Comparison of ENCODE assay signal across 14 cellular contexts in the genomic region with DNA sequence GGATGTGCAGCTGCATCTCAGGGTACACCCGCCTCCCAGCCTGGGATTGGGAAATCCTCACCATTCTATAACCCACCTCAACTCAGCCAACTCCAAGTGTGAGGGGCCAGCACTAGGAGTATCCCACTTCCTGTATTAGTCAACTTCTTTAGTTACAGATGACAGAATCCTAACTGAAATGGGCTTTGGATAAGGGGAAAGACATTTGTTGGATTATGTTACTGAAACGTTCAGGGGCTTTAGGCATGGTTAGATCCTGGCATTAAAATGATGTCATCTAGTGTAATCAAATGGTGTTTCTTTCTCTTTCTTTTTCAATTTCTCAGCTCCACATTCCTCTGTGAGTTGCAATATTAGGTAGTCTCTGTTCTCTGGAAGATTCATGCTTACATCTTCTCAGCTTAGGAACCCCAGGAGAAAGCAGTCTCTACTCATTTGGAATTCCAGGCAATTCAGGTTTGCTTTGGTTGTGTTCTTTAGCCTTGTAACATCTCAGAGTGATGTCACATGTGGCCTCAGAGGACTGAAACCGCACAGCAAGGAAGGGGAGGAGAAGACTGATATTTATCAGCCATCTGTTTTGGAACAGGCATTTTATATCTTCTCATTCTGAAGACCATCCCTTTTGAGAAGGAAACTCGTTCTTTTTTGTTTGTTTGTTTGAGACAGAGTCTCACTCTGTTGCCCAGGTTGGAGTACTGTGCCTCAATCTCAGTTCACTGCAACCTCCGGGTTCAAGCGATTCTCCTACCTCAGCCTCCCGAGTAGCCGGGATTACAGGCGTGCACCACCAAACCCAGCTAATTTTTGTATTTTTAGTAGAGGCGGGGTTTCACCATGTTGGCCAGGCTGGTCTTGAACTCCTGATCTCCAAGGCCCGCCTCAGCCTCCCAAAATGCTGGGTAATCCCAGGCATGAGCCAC. TPM values are rescaled to one million over a fixed set of nuclear protein-coding genes. Genes with fewer than 3 reads are reported as not detected.
DNase-seq lines count a peak whose midpoint lies in the region; ATAC-seq and TF ChIP-seq lines count a peak whose summit lies in the region.
"Had no signal": no experiment of that assay in that cellular context is flagged by ENCODE, and none has a peak within 500 bp of the region (broad histone marks: within the 10 kb centered on the region; RNA-seq: fewer than 3 reads in every experiment).

No MANE protein-coding gene starts in this region.

- peaks cover 21% of the 10 kb centered on the region for H3K4me1 ChIP-seq in skeletal muscle satellite cell (ENCODE audit: control insufficient read depth, insufficient read depth, low read length)
- H3K4me1 ChIP-seq: pancreas had no signal

- peak overlapping the region; percentile 17; the same call in 1 of the 2 replicates for H3K4me3 ChIP-seq in SK-N-MC
- no peak overlapping the region for H3K4me3 ChIP-seq in fibroblast of mammary gland (ENCODE audit: control insufficient read depth, low read depth, low read length)
- H3K4me3 ChIP-seq in skeletal muscle satellite cell (ENCODE audit: low read length), result no peak overlapping the region
- H3K4me3 ChIP-seq: pancreas, Peyer's patch had no signal

- peaks cover 80% of the 10 kb centered on the region for H3K27me3 Mint-ChIP-seq in activated naive CD8-positive, alpha-beta T cell treated with anti-CD3 and anti-CD28 coated beads for 36 hours
- H3K27me3 Mint-ChIP-seq in activated naive CD8-positive, alpha-beta T cell treated with anti-CD3 and anti-CD28 coated beads, Interleukin-2, amount 50 U/mL, for 24 hours, result peaks cover 64% of the 10 kb centered on the region
- H3K27me3 Mint-ChIP-seq in activated CD4-positive, alpha-beta memory T cell treated with anti-CD3 and anti-CD28 coated beads for 36 hours, result peaks cover 48% of the 10 kb centered on the region

- H3K9me3 ChIP-seq in SK-N-MC (ENCODE audit: low read depth, low read length) (no peaks in the 10 kb centered on the region), skeletal muscle satellite cell (replicated peaks; ENCODE audit: low read length) (no peaks in the 10 kb centered on the region)
- H3K9me3 ChIP-seq: pancreas, Peyer's patch had no signal

- peaks cover 9% of the 10 kb centered on the region for H3K27me3 ChIP-seq in skeletal muscle satellite cell (ENCODE audit: control insufficient read depth, insufficient read depth, low read length)
- H3K27me3 ChIP-seq: pancreas, Peyer's patch had no signal

- H3K4me3 Mint-ChIP-seq in activated naive CD8-positive, alpha-beta T cell treated with anti-CD3 and anti-CD28 coated beads for 36 hours, result peak overlapping the region; percentile 4
- H3K4me3 Mint-ChIP-seq in activated naive CD8-positive, alpha-beta T cell treated with anti-CD3 and anti-CD28 coated beads, Interleukin-2, amount 50 U/mL, for 24 hours, result no peak overlapping the region
- H3K4me3 Mint-ChIP-seq in activated CD4-positive, alpha-beta memory T cell treated with anti-CD3 and anti-CD28 coated beads for 36 hours, result no peak overlapping the region
- H3K4me3 Mint-ChIP-seq: activated T-helper 1 cell treated with anti-CD3 and anti-CD28 coated beads, Interleukin-12 subunit alpha, Interleukin-12 subunit beta, Interleukin-2, Interleukin-4 antibody, amounts not matched to agents 30 ng/mL and 10 ng/mL and 1 ng/mL, durations not matched to agents 14 hours and 24 hours and 36 hours had no signal

- CTCF ChIA-PET in activated CD4-positive, alpha-beta memory T cell treated with anti-CD3 and anti-CD28 coated beads for 36 hours (lab: Charles Lee), result interaction anchor here (1.1 to 1.2 kb wide), 2 partner anchors 11 to 135 kb away, joined by 3 to 5 read pairs; no protein-coding TSS in a partner anchor

- ATAC-seq in activated naive CD8-positive, alpha-beta T cell treated with anti-CD3 and anti-CD28 coated beads, Interleukin-2, amount 50 U/mL, for 24 hours, result no peak

- no peak for TF ChIP-seq CTCF in fibroblast of mammary gland (conservative IDR thresholded peaks at IDR 0.05; ENCODE audit: control insufficient read depth, insufficient read depth, low read depth, low read length)

- no peaks in the 10 kb centered on the region for H3K9me3 Mint-ChIP-seq in activated naive CD8-positive, alpha-beta T cell treated with anti-CD3 and anti-CD28 coated beads for 36 hours
- H3K9me3 Mint-ChIP-seq in activated naive CD8-positive, alpha-beta T cell treated with anti-CD3 and anti-CD28 coated beads, Interleukin-2, amount 50 U/mL, for 24 hours, result no peaks in the 10 kb centered on the region
- no peaks in the 10 kb centered on the region for H3K9me3 Mint-ChIP-seq in activated CD4-positive, alpha-beta memory T cell treated with anti-CD3 and anti-CD28 coated beads for 36 hours
- H3K9me3 Mint-ChIP-seq: activated T-helper 1 cell treated with anti-CD3 and anti-CD28 coated beads, Interleukin-12 subunit alpha, Interleukin-12 subunit beta, Interleukin-2, Interleukin-4 antibody, amounts not matched to agents 30 ng/mL and 10 ng/mL and 1 ng/mL, durations not matched to agents 14 hours and 24 hours and 36 hours had no signal

- H3K36me3 ChIP-seq in SK-N-MC (ENCODE audit: insufficient read depth, low read length), result no peaks in the 10 kb centered on the region
- H3K36me3 ChIP-seq in skeletal muscle satellite cell (ENCODE audit: insufficient read depth, low read length), result no peaks in the 10 kb centered on the region
- H3K36me3 ChIP-seq: pancreas, Peyer's patch had no signal

- POLR2A ChIA-PET in activated CD4-positive, alpha-beta memory T cell treated with anti-CD3 and anti-CD28 coated beads for 36 hours (lab: Charles Lee), result no interaction called here

- no peak for DNase-seq in activated naive CD8-positive, alpha-beta T cell treated with anti-CD3 and anti-CD28 coated beads for 36 hours
- no peak for DNase-seq in activated naive CD8-positive, alpha-beta T cell treated with anti-CD3 and anti-CD28 coated beads, Interleukin-2, amount 50 U/mL, for 24 hours
- DNase-seq in SK-N-MC (ENCODE audit: low read depth, low spot score) (peak; percentile 26), fibroblast of mammary gland (ENCODE audit: low read depth) (peak; percentile 59), cerebellar cortex (ENCODE audit: low spot score) (no peak), UCSD-AML1 (lab: John Stamatoyannopoulos, UW; ENCODE audit: unreplicated experiment) (no peak)
- no peak for DNase-seq in activated CD4-positive, alpha-beta memory T cell treated with anti-CD3 and anti-CD28 coated beads for 36 hours
- DNase-seq: foreskin melanocyte, GDM1, pancreas, Peyer's patch had no signal

- no peak overlapping the region for H3K27ac Mint-ChIP-seq in activated naive CD8-positive, alpha-beta T cell treated with anti-CD3 and anti-CD28 coated beads for 36 hours
- no peak overlapping the region for H3K27ac Mint-ChIP-seq in activated naive CD8-positive, alpha-beta T cell treated with anti-CD3 and anti-CD28 coated beads, Interleukin-2, amount 50 U/mL, for 24 hours
- H3K27ac Mint-ChIP-seq in activated CD4-positive, alpha-beta memory T cell treated with anti-CD3 and anti-CD28 coated beads for 36 hours, result no peak overlapping the region
- H3K27ac Mint-ChIP-seq: activated T-helper 1 cell treated with anti-CD3 and anti-CD28 coated beads, Interleukin-12 subunit alpha, Interleukin-12 subunit beta, Interleukin-2, Interleukin-4 antibody, amounts not matched to agents 30 ng/mL and 10 ng/mL and 1 ng/mL, durations not matched to agents 14 hours and 24 hours and 36 hours had no signal

- H3K4me2 ChIP-seq in skeletal muscle satellite cell (ENCODE audit: low read length), result peak overlapping the region; percentile 51

- H3K9ac ChIP-seq in SK-N-MC (ENCODE audit: insufficient read length) (peak overlapping the region; percentile 28), skeletal muscle satellite cell (ENCODE audit: low read depth, low read length) (no peak overlapping the region)

- H3K27ac ChIP-seq in SK-N-MC, result peak overlapping the region; percentile 72
- H3K27ac ChIP-seq: pancreas, Peyer's patch had no signal

- H3K4me1 Mint-ChIP-seq in activated naive CD8-positive, alpha-beta T cell treated with anti-CD3 and anti-CD28 coated beads for 36 hours, result peaks cover 20% of the 10 kb centered on the region
- H3K4me1 Mint-ChIP-seq in activated naive CD8-positive, alpha-beta T cell treated with anti-CD3 and anti-CD28 coated beads, Interleukin-2, amount 50 U/mL, for 24 hours, result peaks cover 11% of the 10 kb centered on the region
- H3K4me1 Mint-ChIP-seq in activated CD4-positive, alpha-beta memory T cell treated with anti-CD3 and anti-CD28 coated beads for 36 hours (ENCODE audit: low read depth), result peaks cover 12% of the 10 kb centered on the region

- H3K36me3 Mint-ChIP-seq in activated naive CD8-positive, alpha-beta T cell treated with anti-CD3 and anti-CD28 coated beads for 36 hours, result no peaks in the 10 kb centered on the region
- H3K36me3 Mint-ChIP-seq in activated naive CD8-positive, alpha-beta T cell treated with anti-CD3 and anti-CD28 coated beads, Interleukin-2, amount 50 U/mL, for 24 hours (ENCODE audit: low read depth), result no peaks in the 10 kb centered on the region
- no peaks in the 10 kb centered on the region for H3K36me3 Mint-ChIP-seq in activated CD4-positive, alpha-beta memory T cell treated with anti-CD3 and anti-CD28 coated beads for 36 hours

- intact Hi-C loops in activated CD4-positive, alpha-beta memory T cell treated with anti-CD3 and anti-CD28 coated beads for 36 hours (cut with micrococcal nuclease), result no loop called here

RNA-seq across cellular contexts. Expression of gene TMEM54, which starts 18.9 kb away (rescaled TPM):
- 1 to 10 TPM; 1.2 to 1.4 TPM for total RNA-seq in activated naive CD8-positive, alpha-beta T cell treated with anti-CD3 and anti-CD28 coated beads for 36 hours
- 10.9 and 15.7 TPM in 2 replicates for total RNA-seq in skeletal muscle satellite cell (2012; rRNA removed)
- 1 to 10 TPM; 3.6 to 4.0 TPM for total RNA-seq in activated CD4-positive, alpha-beta memory T cell treated with anti-CD3 and anti-CD28 coated beads for 36 hours

RNA-seq across cellular contexts. Expression of gene HPCA, which starts 33.8 kb away (rescaled TPM):
- total RNA-seq in activated naive CD8-positive, alpha-beta T cell treated with anti-CD3 and anti-CD28 coated beads for 36 hours, result under 1 TPM in 1 of 2 experiments, not detected in 1; 0.29 TPM
- total RNA-seq in skeletal muscle satellite cell (2012; rRNA removed), result not detected in 2 replicates
- total RNA-seq in activated CD4-positive, alpha-beta memory T cell treated with anti-CD3 and anti-CD28 coated beads for 36 hours, result under 1 TPM in 1 of 2 experiments, not detected in 1; 0.29 TPM
- total RNA-seq: activated T-helper 1 cell treated with anti-CD3 and anti-CD28 coated beads, Interleukin-12 subunit alpha, Interleukin-12 subunit beta, Interleukin-2, Interleukin-4 antibody, amounts not matched to agents 30 ng/mL and 10 ng/mL and 1 ng/mL, durations not matched to agents 14 hours and 24 hours and 36 hours; left lobe of liver had no signal

RNA-seq across cellular contexts. Expression of gene RNF19B, which starts 44.5 kb away (rescaled TPM):
- 10 to 100 TPM in 1 of 2 experiments, 1 to 10 TPM in 1; 8.8 to 10.2 TPM for total RNA-seq in activated naive CD8-positive, alpha-beta T cell treated with anti-CD3 and anti-CD28 coated beads for 36 hours
- 9.0 and 10.4 TPM in 2 replicates for total RNA-seq in skeletal muscle satellite cell (2012; rRNA removed)
- total RNA-seq in activated CD4-positive, alpha-beta memory T cell treated with anti-CD3 and anti-CD28 coated beads for 36 hours, result 10 to 100 TPM; 72.4 to 72.8 TPM

RNA-seq across cellular contexts. Expression of gene FNDC5, which starts 49.4 kb away (rescaled TPM):
- total RNA-seq in activated naive CD8-positive, alpha-beta T cell treated with anti-CD3 and anti-CD28 coated beads for 36 hours, result not detected
- total RNA-seq in skeletal muscle satellite cell (2012; rRNA removed), result 1.0 and 3.1 TPM in 2 replicates
- not detected for total RNA-seq in activated CD4-positive, alpha-beta memory T cell treated with anti-CD3 and anti-CD28 coated beads for 36 hours
- total RNA-seq: activated T-helper 1 cell treated with anti-CD3 and anti-CD28 coated beads, Interleukin-12 subunit alpha, Interleukin-12 subunit beta, Interleukin-2, Interleukin-4 antibody, amounts not matched to agents 30 ng/mL and 10 ng/mL and 1 ng/mL, durations not matched to agents 14 hours and 24 hours and 36 hours had no signal

Comparison
In these comparisons a context has a peak if more than half of its experiments do, and no peak if none do; other contexts are left out.
1. DNase-seq: peak in SK-N-MC (single experiment) and fibroblast of mammary gland (single experiment); none in activated naive CD8-positive, alpha-beta T cell treated with anti-CD3 and anti-CD28 coated beads for 36 hours (single experiment), activated naive CD8-positive, alpha-beta T cell treated with anti-CD3 and anti-CD28 coated beads, Interleukin-2, amount 50 U/mL, for 24 hours (single experiment), activated CD4-positive, alpha-beta memory T cell treated with anti-CD3 and anti-CD28 coated beads for 36 hours (single experiment), cerebellar cortex (single experiment) and UCSD-AML1 (single experiment).
2. RNA of gene RNF19B, which starts 44.5 kb away (total RNA-seq): 72.4 to 72.8 TPM in activated CD4-positive, alpha-beta memory T cell treated with anti-CD3 and anti-CD28 coated beads for 36 hours; 8.8 to 10.2 TPM in activated naive CD8-positive, alpha-beta T cell treated with anti-CD3 and anti-CD28 coated beads for 36 hours; every median in the first group is over 4 times any median in the second.